In genomic region chr2:197073701-197074433, GRCh38 we compare ENCODE assay signal across 11 cellular contexts.
DNase-seq lines count a peak whose midpoint lies in the region; ATAC-seq, FAIRE-seq and TF ChIP-seq lines count a peak whose summit lies in the region.
"Had no signal": no experiment of that assay in that cellular context is flagged by ENCODE, and none has a peak within 500 bp of the region (broad histone marks: within the 10 kb centered on the region; RNA-seq: fewer than 3 reads in every experiment).

No MANE protein-coding gene starts in this region.

- POLR2A ChIA-PET in HepG2 (lab: Yijun Ruan, JAX): no interaction called here

- no peak overlapping the region for H3K4me2 ChIP-seq in HepG2 (ENCODE audit: low read depth, low read length)

- no peaks in the 10 kb centered on the region for H4K20me1 ChIP-seq in HepG2 (ENCODE audit: insufficient read depth, low read length)

- no peak for FAIRE-seq in HepG2 (lab: Jason Lieb, UNC)

- CTCF ChIA-PET in HepG2 (lab: Yijun Ruan, JAX; ENCODE audit: low intra/inter-chr PET ratio, low total read pairs): no interaction called here

- H3K27me3 ChIP-seq in right lobe of liver: no peaks in the 10 kb centered on the region
- no peaks in the 10 kb centered on the region for H3K27me3 ChIP-seq in HepG2 (ENCODE audit: control insufficient read depth in 1 of 2, insufficient read depth in 2 of 2, low read length in 2 of 2)
- H3K27me3 ChIP-seq in tibial nerve: no peaks in the 10 kb centered on the region
- no peaks in the 10 kb centered on the region for H3K27me3 ChIP-seq in Peyer's patch

- BruUV-seq in HepG2 (replicated peaks; lab: Mats Ljungman, UMichigan): no TSS peak

- H3K79me2 ChIP-seq in HepG2 (ENCODE audit: insufficient read depth, low read length): no peaks in the 10 kb centered on the region

- no peak overlapping the region for H2AFZ ChIP-seq in HepG2 (ENCODE audit: low read length)

- peaks cover 0 to 13% (median 0%) of the 10 kb centered on the region in 4 donors for H3K4me1 ChIP-seq in right lobe of liver
- no peaks in the 10 kb centered on the region for H3K4me1 ChIP-seq in HepG2 (ENCODE audit: insufficient read depth, low read length)
- peaks cover 0 to 85% (median 40%) of the 10 kb centered on the region in 4 donors for H3K4me1 ChIP-seq in tibial nerve
- no peaks in the 10 kb centered on the region for H3K4me1 ChIP-seq in Peyer's patch

- intact Hi-C loops in right lobe of liver (cut with DNase I): no loop called here
- intact Hi-C loops in HepG2 (cut with micrococcal nuclease; ENCODE audit: unreplicated experiment): no loop called here

- H3K9me3 ChIP-seq in right lobe of liver: no peaks in the 10 kb centered on the region
- H3K9me3 ChIP-seq in HepG2 (ENCODE audit: low read length): no peaks in the 10 kb centered on the region
- H3K9me3 ChIP-seq in tibial nerve: no peaks in the 10 kb centered on the region
- no peaks in the 10 kb centered on the region for H3K9me3 ChIP-seq in Peyer's patch

- peak overlapping the region in 1 of 3 donors; percentile 70 for H3K27ac ChIP-seq in right lobe of liver
- H3K27ac ChIP-seq in HepG2 (ENCODE audit: extremely low read length, insufficient read depth, low read length): no peak overlapping the region
- H3K27ac ChIP-seq in tibial nerve: peak overlapping the region; percentile 51 to 87 (median 69)
- no peak overlapping the region for H3K27ac ChIP-seq in Peyer's patch
- H3K27ac ChIP-seq: RWPE1 had no signal

- H3K4me3 ChIP-seq in right lobe of liver: no peak overlapping the region
- H3K4me3 ChIP-seq in HepG2 (replicated peaks in 1 of 3; ENCODE audit: insufficient read depth in 1 of 3, low read depth in 2 of 3, low read length in 3 of 3): no peak overlapping the region
- H3K4me3 ChIP-seq in tibial nerve: no peak overlapping the region
- H3K4me3 ChIP-seq in Peyer's patch: no peak overlapping the region

- H3K9ac ChIP-seq in HepG2 (ENCODE audit: insufficient read depth, low read depth, low read length): no peak overlapping the region

- peak; percentile 43 to 77 (median 51) for ATAC-seq in right lobe of liver
- ATAC-seq in HepG2: no peak
- no peak for ATAC-seq in GM18873 (IDR thresholded peaks at IDR 0.05; ENCODE audit: low FRiP score, unreplicated experiment)
- no peak for ATAC-seq in activated CD4-positive, CD25-positive, alpha-beta regulatory T cell treated with anti-CD3 and anti-CD28 coated beads, Interleukin-2, amount 50 U/mL, for 24 hours

- in situ Hi-C loops in HepG2 (cut with HindIII; ENCODE audit: extremely low pct_ligation_motif_present, low pct_unique_long_range_greater_than_20kb): no loop called here

- peaks cover 0 to 3% (median 0%) of the 10 kb centered on the region in 4 donors for H3K36me3 ChIP-seq in right lobe of liver
- no peaks in the 10 kb centered on the region for H3K36me3 ChIP-seq in HepG2 (replicated peaks in 1 of 2; ENCODE audit: control insufficient read depth in 1 of 2, insufficient read depth in 2 of 2, low read length in 2 of 2)
- no peaks in the 10 kb centered on the region for H3K36me3 ChIP-seq in tibial nerve
- no peaks in the 10 kb centered on the region for H3K36me3 ChIP-seq in Peyer's patch

- no peak for TF ChIP-seq POLR2A in right lobe of liver (IDR thresholded peaks at IDR 0.05)
- no peak for TF ChIP-seq POLR2A in HepG2 (IDR thresholded peaks at IDR 0.05; ENCODE audit: insufficient read depth in 1 of 2, low read depth in 2 of 2, low read length in 2 of 2)
- TF ChIP-seq POLR2A in tibial nerve (IDR thresholded peaks at IDR 0.05): no peak
- TF ChIP-seq POLR2A in Peyer's patch (IDR thresholded peaks at IDR 0.05): no peak

- no peak for TF ChIP-seq RAD21 in HepG2 (CRISPR knock-in tag; IDR thresholded peaks at IDR 0.05)

- 55% methylated on average over 1 of the region's 1 CpG for WGBS in right lobe of liver (ENCODE audit: insufficient coverage, low coverage, low lambda C conversion rate, missing lambda C conversion rate)
- WGBS in HepG2 (ENCODE audit: low lambda C conversion rate): 4% methylated on average over 1 of the region's 1 CpG
- WGBS in tibial nerve, 2 donors: 10 to 13% methylated on average over 1 of the region's 1 CpG

- TF ChIP-seq CTCF in right lobe of liver (IDR thresholded peaks at IDR 0.05): no peak
- no peak for TF ChIP-seq CTCF in HepG2 (CRISPR knock-in tag; IDR thresholded peaks at IDR 0.05)
- TF ChIP-seq CTCF in tibial nerve (IDR thresholded peaks at IDR 0.05): no peak
- TF ChIP-seq CTCF in Peyer's patch (IDR thresholded peaks at IDR 0.05): no peak

- TF ChIP-seq EP300 in HepG2 (IDR thresholded peaks at IDR 0.05; ENCODE audit: low read depth in 2 of 2, low read length in 2 of 2) (no peak), HepG2 (CRISPR knock-in tag; IDR thresholded peaks at IDR 0.05; ENCODE audit: borderline replicate concordance) (no peak), tibial nerve (IDR thresholded peaks at IDR 0.05) (peak in 1 of 2 donors; percentile 64)

- DNase-seq in right lobe of liver (peak; percentile 36 to 76 (median 64)), HepG2 (ENCODE audit: low spot score) (no peak), cerebellar cortex (ENCODE audit: low spot score) (peak; percentile 28), middle frontal gyrus (ENCODE audit: extremely low spot score, low spot score) (peak; percentile 76), tibial nerve (ENCODE audit: low spot score in 2 of 2) (peak; percentile 79 to 80), Peyer's patch (no peak)
- DNase-seq: mammary epithelial cell, NCI-H1105 treated with DMSO at 0.1 percent for 48 hours had no signal

TF ChIP-seq in HepG2, 621 proteins besides CTCF, POLR2A, EP300 and RAD21:
- no peak for TF ChIP-seq SIX1 (CRISPR knock-in tag; IDR thresholded peaks at IDR 0.05; ENCODE audit: borderline replicate concordance)
- no peak for TF ChIP-seq ZNF329 (CRISPR knock-in tag; IDR thresholded peaks at IDR 0.05; ENCODE audit: low read depth)
- no peak for TF ChIP-seq POLR2AphosphoS5 (IDR thresholded peaks at IDR 0.05; ENCODE audit: low read depth, low read length)
- no peak for TF ChIP-seq POGK (CRISPR knock-in tag; conservative IDR thresholded peaks at IDR 0.05)
- TF ChIP-seq ZFP36 (IDR thresholded peaks at IDR 0.05; ENCODE audit: borderline replicate concordance, low read depth, low read length, partially characterized antibody): no peak
- TF ChIP-seq ZNF512 (CRISPR knock-in tag; IDR thresholded peaks at IDR 0.05): no peak
- TF ChIP-seq THYN1 (CRISPR knock-in tag; IDR thresholded peaks at IDR 0.05; ENCODE audit: borderline replicate concordance, low read depth): no peak
- no peak for TF ChIP-seq GRHL1 (CRISPR knock-in tag; conservative IDR thresholded peaks at IDR 0.05)

Comparison
In these comparisons a context has a peak if more than half of its experiments do, and no peak if none do; other contexts are left out.
1. ATAC-seq: peak in right lobe of liver (4 of 4); none in HepG2 (single experiment), GM18873 (single experiment) and activated CD4-positive, CD25-positive, alpha-beta regulatory T cell treated with anti-CD3 and anti-CD28 coated beads, Interleukin-2, amount 50 U/mL, for 24 hours (0 of 2).
2. DNase-seq: peak in right lobe of liver (3 of 3), cerebellar cortex (single experiment), middle frontal gyrus (single experiment) and tibial nerve (2 of 2); none in HepG2 (single experiment) and Peyer's patch (0 of 3).
3. H3K27ac ChIP-seq: peak in tibial nerve (4 of 4); none in HepG2 (single experiment) and Peyer's patch (0 of 4).